ENCODE assay signal across 11 cellular contexts in the genomic region with DNA sequence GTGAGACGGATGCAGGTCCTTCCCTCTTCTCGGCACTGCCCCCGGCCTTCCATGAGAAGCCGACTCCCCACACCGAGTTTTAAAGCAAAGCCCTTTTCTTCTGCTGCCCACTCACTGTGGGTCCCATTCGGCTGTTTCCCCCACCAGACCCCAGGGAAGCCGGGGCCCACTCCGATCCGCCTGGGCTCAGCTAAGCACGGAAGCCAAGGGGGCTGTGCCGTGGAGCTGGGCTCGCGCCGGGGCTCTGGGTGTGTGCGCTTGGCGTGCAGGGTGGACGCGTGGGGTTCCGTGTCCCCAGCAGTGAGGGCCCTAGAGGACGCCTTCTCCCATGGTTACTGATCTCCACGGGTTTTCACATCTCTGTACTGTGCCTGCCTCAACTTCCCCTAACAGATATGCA.
"Had no signal": no experiment of that assay in that cellular context is flagged by ENCODE, and none has a peak within 500 bp of the region (broad histone marks: within the 10 kb centered on the region; RNA-seq: fewer than 3 reads in every experiment).

No MANE protein-coding gene starts in this region.

- H3K4me1 Mint-ChIP-seq: WTC11 had no signal

- H3K9me3 ChIP-seq: ascending aorta, breast epithelium, gastroesophageal sphincter, heart right ventricle, lower lobe of right lung, pancreas, sigmoid colon, spleen had no signal

- H3K36me3 ChIP-seq: breast epithelium had no signal

- DNase-seq: activated CD4-positive, alpha-beta T cell treated with anti-CD3 and anti-CD28 coated beads, Interleukin-2, amount 10 ng/mL, durations not matched to agents 24 days and 14 days; heart right ventricle; left colon; lower lobe of right lung; sigmoid colon; spleen had no signal

- H3K4me3 Mint-ChIP-seq: activated CD4-positive, alpha-beta T cell treated with anti-CD3 and anti-CD28 coated beads, Interleukin-2, amount 10 ng/mL, durations not matched to agents 24 days and 14 days; WTC11 had no signal

- H3K27ac ChIP-seq: ascending aorta, breast epithelium, gastroesophageal sphincter, heart right ventricle, lower lobe of right lung, pancreas, sigmoid colon had no signal

- H3K27me3 Mint-ChIP-seq: activated CD4-positive, alpha-beta T cell treated with anti-CD3 and anti-CD28 coated beads, Interleukin-2, amount 10 ng/mL, durations not matched to agents 24 days and 14 days had no signal

- H3K9me3 Mint-ChIP-seq: activated CD4-positive, alpha-beta T cell treated with anti-CD3 and anti-CD28 coated beads, Interleukin-2, amount 10 ng/mL, durations not matched to agents 24 days and 14 days; WTC11 had no signal

- H3K4me3 ChIP-seq: ascending aorta, breast epithelium, gastroesophageal sphincter, heart right ventricle, lower lobe of right lung, pancreas, sigmoid colon, spleen had no signal

- H3K4me1 ChIP-seq: ascending aorta, breast epithelium, lower lobe of right lung, pancreas, sigmoid colon had no signal

- ATAC-seq: gastroesophageal sphincter, heart right ventricle, left colon, lower lobe of right lung, pancreas, WTC11 had no signal

- H3K27ac Mint-ChIP-seq: activated CD4-positive, alpha-beta T cell treated with anti-CD3 and anti-CD28 coated beads, Interleukin-2, amount 10 ng/mL, durations not matched to agents 24 days and 14 days; WTC11 had no signal
